20 cellular contexts compared by ENCODE assay signal in the genomic region with DNA sequence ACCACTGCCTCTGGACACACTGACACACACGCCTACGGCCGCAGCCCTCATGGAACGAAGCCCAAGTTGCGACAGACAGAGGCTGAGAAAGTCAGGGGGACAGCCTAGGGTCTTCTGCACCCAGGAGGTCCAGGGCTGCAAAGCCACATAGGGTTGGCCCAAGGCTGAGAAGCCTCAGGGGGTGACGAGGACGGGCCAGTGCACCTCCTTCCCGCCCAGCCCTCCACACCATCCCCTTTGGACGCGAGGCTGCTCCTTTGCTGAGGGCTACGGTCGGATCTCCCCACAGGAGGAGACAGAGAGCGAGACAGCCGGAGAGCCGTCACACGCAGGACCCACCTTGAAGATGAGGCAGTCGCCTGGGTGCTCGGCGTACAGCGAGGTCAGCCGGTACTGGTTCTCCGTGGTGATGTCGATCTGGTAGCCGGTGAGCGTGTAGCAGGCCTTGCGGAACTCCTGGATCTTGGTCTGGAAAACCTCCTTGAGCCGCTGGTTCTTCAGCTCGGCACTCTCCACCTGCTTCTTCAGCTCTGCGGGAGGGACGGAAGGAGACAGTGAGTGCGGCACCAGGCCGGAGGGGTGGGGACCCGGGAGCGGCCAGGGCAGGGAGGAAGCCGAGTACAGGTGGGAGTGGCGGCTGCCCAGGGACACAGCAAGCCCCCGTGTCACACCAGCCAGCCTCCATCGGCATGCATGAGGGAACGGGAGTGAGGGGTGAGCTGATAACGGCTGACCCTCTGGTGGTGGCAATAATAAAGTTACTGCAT.
"Had no signal": no experiment of that assay in that cellular context is flagged by ENCODE, and none has a peak within 500 bp of the region (broad histone marks: within the 10 kb centered on the region; RNA-seq: fewer than 3 reads in every experiment).

No MANE protein-coding gene starts in this region.

- H3K9me3 ChIP-seq: gastroesophageal sphincter, psoas muscle, spleen, stomach, thoracic aorta had no signal

- H3K4me3 ChIP-seq: gastroesophageal sphincter, psoas muscle, spleen, stomach, thoracic aorta had no signal

- H3K27me3 Mint-ChIP-seq: activated CD4-positive, alpha-beta T cell treated with anti-CD3 and anti-CD28 coated beads, Interleukin-2, amount 10 ng/mL, durations not matched to agents 24 days and 14 days; activated naive CD8-positive, alpha-beta T cell treated with anti-CD3 and anti-CD28 coated beads, Interleukin-2, amount 10 ng/mL, durations not matched to agents 7 days and 5 days; brain had no signal

- H3K27ac ChIP-seq: epithelial cell of prostate, gastroesophageal sphincter, psoas muscle, spleen, stomach, thoracic aorta had no signal

- H3K4me3 Mint-ChIP-seq: activated CD4-positive, alpha-beta T cell treated with anti-CD3 and anti-CD28 coated beads, Interleukin-2, amount 10 ng/mL, durations not matched to agents 24 days and 14 days; activated CD8-positive, alpha-beta T cell treated with anti-CD3 and anti-CD28 coated beads, Interleukin-2, amount 10 ng/mL, durations not matched to agents 7 days and 5 days; activated naive CD8-positive, alpha-beta T cell treated with anti-CD3 and anti-CD28 coated beads, Interleukin-2, amount 10 ng/mL, durations not matched to agents 7 days and 5 days; activated T-cell treated with anti-CD3 and anti-CD28 coated beads, Interleukin-2, amount 50 U/mL, for 72 hours; brain; nephron progenitor cell had no signal

- H3K27ac Mint-ChIP-seq: activated CD4-positive, alpha-beta T cell treated with anti-CD3 and anti-CD28 coated beads, Interleukin-2, amount 10 ng/mL, durations not matched to agents 24 days and 14 days; activated CD8-positive, alpha-beta T cell treated with anti-CD3 and anti-CD28 coated beads, Interleukin-2, amount 10 ng/mL, durations not matched to agents 7 days and 5 days; activated naive CD8-positive, alpha-beta T cell treated with anti-CD3 and anti-CD28 coated beads, Interleukin-2, amount 10 ng/mL, durations not matched to agents 7 days and 5 days; activated T-cell treated with anti-CD3 and anti-CD28 coated beads, Interleukin-2, amount 50 U/mL, for 72 hours; nephron progenitor cell had no signal

- ATAC-seq: gastroesophageal sphincter, sciatic nerve, SK-N-SH treated with all-trans-retinoic acid at 6 μM for 48 hours had no signal

- H3K4me1 Mint-ChIP-seq: activated CD4-positive, alpha-beta T cell treated with anti-CD3 and anti-CD28 coated beads, Interleukin-2, amount 10 ng/mL, durations not matched to agents 24 days and 14 days; activated naive CD8-positive, alpha-beta T cell treated with anti-CD3 and anti-CD28 coated beads, Interleukin-2, amount 10 ng/mL, durations not matched to agents 7 days and 5 days had no signal

- H3K9me3 Mint-ChIP-seq: activated CD4-positive, alpha-beta T cell treated with anti-CD3 and anti-CD28 coated beads, Interleukin-2, amount 10 ng/mL, durations not matched to agents 24 days and 14 days; activated naive CD8-positive, alpha-beta T cell treated with anti-CD3 and anti-CD28 coated beads, Interleukin-2, amount 10 ng/mL, durations not matched to agents 7 days and 5 days; activated T-cell treated with anti-CD3 and anti-CD28 coated beads, Interleukin-2, amount 50 U/mL, for 72 hours; brain; nephron progenitor cell had no signal

- DNase-seq: activated CD4-positive, alpha-beta T cell treated with anti-CD3 and anti-CD28 coated beads, Interleukin-2, amount 10 ng/mL, durations not matched to agents 24 days and 14 days; activated CD4-positive, CD25-positive, alpha-beta regulatory T cell; activated CD8-positive, alpha-beta memory T cell treated with anti-CD3 and anti-CD28 coated beads, Interleukin-2, amount 50 U/mL, for 48 hours; activated CD8-positive, alpha-beta T cell treated with anti-CD3 and anti-CD28 coated beads, Interleukin-2, amount 10 ng/mL, durations not matched to agents 7 days and 5 days; activated gamma-delta T cell treated with Interleukin-2 at 50 U/mL for 16 hours; activated naive CD8-positive, alpha-beta T cell treated with anti-CD3 and anti-CD28 coated beads, Interleukin-2, amount 10 ng/mL, durations not matched to agents 7 days and 5 days; activated T-cell treated with anti-CD3 and anti-CD28 coated beads, Interleukin-2, amount 50 U/mL, for 72 hours; cerebellar nuclear complex; dermis blood vessel endothelial cell; hippocampal formation; nephron progenitor cell; spleen; stomach had no signal

- H3K36me3 Mint-ChIP-seq: activated naive CD8-positive, alpha-beta T cell treated with anti-CD3 and anti-CD28 coated beads, Interleukin-2, amount 10 ng/mL, durations not matched to agents 7 days and 5 days had no signal

- H3K27me3 ChIP-seq: gastroesophageal sphincter, spleen, stomach had no signal
